ENCODE assay signal across 21 cellular contexts in genomic region chr10:123857616-123858015, GRCh38. TPM values are rescaled to one million over a fixed set of nuclear protein-coding genes. Genes with fewer than 3 reads are reported as not detected.
A peak's percentile ranks its signal among the peaks of the same experiment; 100 is the strongest.
DNase-seq lines count a peak whose midpoint lies in the region; ATAC-seq and TF ChIP-seq lines count a peak whose summit lies in the region.
"Had no signal": no experiment of that assay in that cellular context is flagged by ENCODE, and none has a peak within 500 bp of the region (broad histone marks: within the 10 kb centered on the region; RNA-seq: fewer than 3 reads in every experiment).

No MANE protein-coding gene starts in this region.

- CTCF ChIA-PET in Caco-2 (lab: Charles Lee): no interaction called here

- H3K4me3 ChIP-seq in BLaER1: no peak overlapping the region
- H3K4me3 ChIP-seq in coronary artery: no peak overlapping the region
- H3K4me3 ChIP-seq in neural cell (ENCODE audit: low read length): no peak overlapping the region
- no peak overlapping the region for H3K4me3 ChIP-seq in thoracic aorta
- no peak overlapping the region for H3K4me3 ChIP-seq in Caco-2 (ENCODE audit: low read depth, low read length)
- no peak overlapping the region for H3K4me3 ChIP-seq in effector memory CD4-positive, alpha-beta T cell (ENCODE audit: insufficient read depth, low read depth, low read length, poor library complexity, severe bottlenecking)

- H3K27me3 Mint-ChIP-seq in Caco-2 (ENCODE audit: insufficient read depth, unreplicated experiment): peaks cover 7% of the 10 kb centered on the region

- H3K27ac Mint-ChIP-seq in Caco-2 (ENCODE audit: unreplicated experiment): no peak overlapping the region

- no peaks in the 10 kb centered on the region for H3K79me2 ChIP-seq in neural cell (replicated peaks; ENCODE audit: insufficient read depth, low read length)

- TF ChIP-seq CTCF in coronary artery (IDR thresholded peaks at IDR 0.05): no peak
- no peak for TF ChIP-seq CTCF in neural cell (IDR thresholded peaks at IDR 0.05; ENCODE audit: poor library complexity, severe bottlenecking)
- TF ChIP-seq CTCF in thoracic aorta (IDR thresholded peaks at IDR 0.05): no peak
- TF ChIP-seq CTCF in Caco-2 (IDR thresholded peaks at IDR 0.05; ENCODE audit: insufficient read depth in 1 of 2, low read depth in 1 of 2, low read length in 1 of 2, severe bottlenecking in 1 of 2, unreplicated experiment in 1 of 2): no peak

- DNase-seq in coronary artery (ENCODE audit: low spot score) (no peak), thoracic aorta (ENCODE audit: low spot score) (no peak), Caco-2 (no peak)
- no peak for DNase-seq in activated effector memory CD4-positive, alpha-beta T cell treated with anti-CD3 and anti-CD28 coated beads, Interleukin-2, amount 50 U/mL, for 16 hours
- DNase-seq in effector memory CD4-positive, alpha-beta T cell: no peak
- DNase-seq: 8988T, Calu3, DND-41, GDM1, MV-4-11, NCI-H1417 treated with DMSO at 0.1 percent for 48 hours, NCI-H2029, NCI-H2171 treated with DMSO at 0.1 percent for 48 hours had no signal

- no peaks in the 10 kb centered on the region for H3K9me3 Mint-ChIP-seq in Caco-2 (ENCODE audit: unreplicated experiment)
- H3K9me3 Mint-ChIP-seq: IgD-negative memory B cell had no signal

- no TSS peak for BruUV-seq in Caco-2 (replicated peaks; lab: Mats Ljungman, UMichigan)

- ATAC-seq in thoracic aorta (ENCODE audit: insufficient number of reproducible peaks, low FRiP score, low read depth): no peak
- ATAC-seq in HG02610 (IDR thresholded peaks at IDR 0.05; ENCODE audit: unreplicated experiment): no peak
- ATAC-seq: Panc1, Right ventricle myocardium inferior had no signal

- intact Hi-C loops in Caco-2 (cut with micrococcal nuclease; ENCODE audit: unreplicated experiment): no loop called here

- H3K4me2 ChIP-seq in BLaER1: peak overlapping the region; percentile 71
- no peak overlapping the region for H3K4me2 ChIP-seq in neural cell (ENCODE audit: low read length)
- H3K4me2 ChIP-seq: SK-N-SH had no signal

- H3K27ac ChIP-seq in BLaER1 (no peak overlapping the region), coronary artery (peak overlapping the region; percentile 52 to 93), neural cell (ENCODE audit: low read length) (peak overlapping the region; percentile 68), thoracic aorta (peak overlapping the region; percentile 42 to 67)
- H3K27ac ChIP-seq in effector memory CD4-positive, alpha-beta T cell (ENCODE audit: insufficient read depth, low read length, poor library complexity, severe bottlenecking): no peak overlapping the region

- POLR2A ChIA-PET in Caco-2 (lab: Charles Lee): interaction anchor here (0.5 kb wide), 1 partner anchor 1900 kb away, joined by 3 read pairs; no protein-coding TSS in a partner anchor

- no peak for TF ChIP-seq EP300 in neural cell (conservative IDR thresholded peaks at IDR 0.05; ENCODE audit: poor library complexity, severe bottlenecking)

- TF ChIP-seq RAD21 in neural cell (conservative IDR thresholded peaks at IDR 0.05): no peak

- H4K20me1 ChIP-seq in BLaER1 (no peaks in the 10 kb centered on the region), neural cell (ENCODE audit: insufficient read depth) (no peaks in the 10 kb centered on the region)

- no peak overlapping the region for H2AFZ ChIP-seq in neural cell (ENCODE audit: low read depth, low read length)

- no peaks in the 10 kb centered on the region for H3F3A ChIP-seq in neural cell (ENCODE audit: insufficient read depth, low read length, poor library complexity, severe bottlenecking)

- H3K9ac ChIP-seq in BLaER1 (no peak overlapping the region), neural cell (ENCODE audit: low read length) (no peak overlapping the region)
- H3K9ac ChIP-seq: SK-N-SH had no signal

- H3K27me3 ChIP-seq in BLaER1 (no peaks in the 10 kb centered on the region), neural cell (ENCODE audit: insufficient read depth, low read depth, low read length) (no peaks in the 10 kb centered on the region), thoracic aorta (replicated peaks; ENCODE audit: insufficient read depth) (no peaks in the 10 kb centered on the region), Caco-2 (replicated peaks; ENCODE audit: control insufficient read depth, insufficient read depth, low read length) (no peaks in the 10 kb centered on the region)
- H3K27me3 ChIP-seq in effector memory CD4-positive, alpha-beta T cell (replicated peaks; ENCODE audit: control insufficient read depth, insufficient read depth, low read length, poor library complexity, severe bottlenecking): no peaks in the 10 kb centered on the region

- H3K9me2 ChIP-seq in neural cell (ENCODE audit: insufficient read depth, low read length): no peaks in the 10 kb centered on the region
- H3K9me2 ChIP-seq: SK-N-SH had no signal

- no peaks in the 10 kb centered on the region for H3K36me3 Mint-ChIP-seq in Caco-2 (ENCODE audit: insufficient read depth, unreplicated experiment)

- H3K4me1 ChIP-seq in BLaER1 (peaks cover 62% of the 10 kb centered on the region), thoracic aorta (ENCODE audit: control insufficient read depth in 1 of 2, low read depth in 2 of 2) (peaks cover 26 to 82% of the 10 kb centered on the region in 2 donors), Caco-2 (no peaks in the 10 kb centered on the region)
- no peaks in the 10 kb centered on the region for H3K4me1 ChIP-seq in effector memory CD4-positive, alpha-beta T cell (ENCODE audit: control insufficient read depth, insufficient read depth, low read length, poor library complexity, severe bottlenecking)

- H3K4me3 Mint-ChIP-seq in Caco-2 (ENCODE audit: unreplicated experiment): no peak overlapping the region
- H3K4me3 Mint-ChIP-seq: IgD-negative memory B cell had no signal

- H3K4me1 Mint-ChIP-seq in Caco-2 (ENCODE audit: low read depth, unreplicated experiment): peaks cover 6% of the 10 kb centered on the region
- H3K4me1 Mint-ChIP-seq: IgD-negative memory B cell had no signal

- H3K36me3 ChIP-seq in BLaER1 (no peaks in the 10 kb centered on the region), neural cell (ENCODE audit: insufficient read depth, low read length) (no peaks in the 10 kb centered on the region), thoracic aorta (peaks cover 19% of the 10 kb centered on the region), Caco-2 (ENCODE audit: control insufficient read depth, insufficient read depth, low read length) (no peaks in the 10 kb centered on the region)
- H3K36me3 ChIP-seq in effector memory CD4-positive, alpha-beta T cell (ENCODE audit: control insufficient read depth, insufficient read depth, low read length): no peaks in the 10 kb centered on the region

- H3K9me3 ChIP-seq in BLaER1 (peaks cover 7% of the 10 kb centered on the region), neural cell (ENCODE audit: low read length) (no peaks in the 10 kb centered on the region), thoracic aorta (no peaks in the 10 kb centered on the region), Caco-2 (no peaks in the 10 kb centered on the region)
- no peaks in the 10 kb centered on the region for H3K9me3 ChIP-seq in effector memory CD4-positive, alpha-beta T cell (ENCODE audit: control insufficient read depth, low read length)
- H3K9me3 ChIP-seq: SK-N-SH had no signal

TF ChIP-seq in neural cell, 6 proteins besides CTCF, POLR2A, EP300 and RAD21:
- TF ChIP-seq POLR2AphosphoS5 (IDR thresholded peaks at IDR 0.05): no peak
- no peak for TF ChIP-seq TAF1 (IDR thresholded peaks at IDR 0.05; ENCODE audit: low read depth)
- no peak for TF ChIP-seq SMC3 (conservative IDR thresholded peaks at IDR 0.05; ENCODE audit: poor library complexity)
- TF ChIP-seq EZH2 (IDR thresholded peaks at IDR 0.05; ENCODE audit: borderline replicate concordance, insufficient read depth, low read length, poor library complexity, severe bottlenecking): no peak
- TF ChIP-seq MXI1 (conservative IDR thresholded peaks at IDR 0.05; ENCODE audit: poor library complexity, severe bottlenecking): no peak
- no peak for TF ChIP-seq REST (IDR thresholded peaks at IDR 0.05; ENCODE audit: borderline replicate concordance)
TF ChIP-seq in neural cell: peak in this region for 0.

RNA-seq across cellular contexts. Expression of gene CPXM2, which starts 34.0 kb away (rescaled TPM):
- not detected in 2 replicates for polyA plus RNA-seq in neural cell
- polyA minus RNA-seq in neural cell: not detected in 2 replicates
- total RNA-seq in thoracic aorta (100 to 1,000 TPM; 275 to 348 TPM), Caco-2 (2022) (not detected in 2 replicates)
- total RNA-seq: Calu3, HT-29 had no signal
- polyA plus RNA-seq: IgD-negative memory B cell, SK-N-SH had no signal

Comparison
In these comparisons a context has a peak if more than half of its experiments do, and no peak if none do; other contexts are left out.
1. H3K27ac ChIP-seq: peak in coronary artery (2 of 2), neural cell (single experiment) and thoracic aorta (2 of 2); none in BLaER1 (single experiment) and effector memory CD4-positive, alpha-beta T cell (single experiment).
2. RNA of gene CPXM2, which starts 34.0 kb away (total RNA-seq): 275 to 348 TPM in thoracic aorta; not detected in Caco-2; every median in the first group is over 100 times any median in the second.